6 cellular contexts compared by ENCODE assay signal in genomic region chr10:46512002-46512401, GRCh38. TPM values are rescaled to one million over a fixed set of nuclear protein-coding genes. Genes with fewer than 3 reads are reported as not detected.
"Had no signal": no experiment of that assay in that cellular context is flagged by ENCODE, and none has a peak within 500 bp of the region (broad histone marks: within the 10 kb centered on the region; RNA-seq: fewer than 3 reads in every experiment).

No MANE protein-coding gene starts in this region.

RNA-seq across cellular contexts. Expression of gene GPRIN2, which starts 44.5 kb away (rescaled TPM):
- total RNA-seq: LHCN-M2, MCF 10A, NCI-H460, OCI-LY7, Right ventricle myocardium superior, RPMI7951 had no signal

RNA-seq across cellular contexts. Expression of gene NPY4R, which starts 46.2 kb away (rescaled TPM):
- total RNA-seq: LHCN-M2, MCF 10A, NCI-H460, OCI-LY7, Right ventricle myocardium superior, RPMI7951 had no signal
